1 cellular context compared by ENCODE assay signal in the genomic region with DNA sequence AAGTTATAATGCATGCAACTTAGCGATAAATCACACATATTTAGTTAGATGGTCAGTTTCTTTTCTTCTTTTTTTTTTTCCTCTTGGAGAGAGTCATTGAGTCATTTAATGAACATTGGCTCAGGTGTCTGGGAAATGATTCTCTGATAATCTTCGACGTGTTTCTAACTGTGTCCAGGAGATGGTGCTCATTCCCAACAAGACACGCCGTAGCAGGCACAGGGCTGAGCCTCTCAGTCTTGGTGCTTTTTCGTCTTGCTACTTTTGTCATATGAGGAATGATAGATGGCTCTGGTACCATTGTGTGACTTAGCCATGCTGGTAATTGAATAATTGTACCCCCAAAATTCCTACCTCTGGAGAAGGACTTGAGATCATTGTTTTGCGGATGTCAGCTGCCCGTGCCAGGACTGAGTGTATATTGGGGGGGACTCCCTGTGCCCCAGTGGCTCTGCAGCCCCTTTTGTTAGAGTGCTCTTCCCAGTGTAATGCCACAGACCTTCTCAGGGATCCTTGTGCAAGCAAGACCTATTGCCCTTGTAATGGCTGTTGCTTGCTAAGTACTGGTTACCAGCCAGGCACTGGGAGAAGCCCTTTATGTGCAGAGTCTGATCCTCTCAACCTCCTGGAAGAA.
TF ChIP-seq lines count a peak whose summit lies in the region.

No MANE protein-coding gene starts in this region.

TF ChIP-seq in HCT116, 20 proteins besides CTCF, POLR2A, EP300 and RAD21 (continued from another document):
- TF ChIP-seq, protein P1, sequence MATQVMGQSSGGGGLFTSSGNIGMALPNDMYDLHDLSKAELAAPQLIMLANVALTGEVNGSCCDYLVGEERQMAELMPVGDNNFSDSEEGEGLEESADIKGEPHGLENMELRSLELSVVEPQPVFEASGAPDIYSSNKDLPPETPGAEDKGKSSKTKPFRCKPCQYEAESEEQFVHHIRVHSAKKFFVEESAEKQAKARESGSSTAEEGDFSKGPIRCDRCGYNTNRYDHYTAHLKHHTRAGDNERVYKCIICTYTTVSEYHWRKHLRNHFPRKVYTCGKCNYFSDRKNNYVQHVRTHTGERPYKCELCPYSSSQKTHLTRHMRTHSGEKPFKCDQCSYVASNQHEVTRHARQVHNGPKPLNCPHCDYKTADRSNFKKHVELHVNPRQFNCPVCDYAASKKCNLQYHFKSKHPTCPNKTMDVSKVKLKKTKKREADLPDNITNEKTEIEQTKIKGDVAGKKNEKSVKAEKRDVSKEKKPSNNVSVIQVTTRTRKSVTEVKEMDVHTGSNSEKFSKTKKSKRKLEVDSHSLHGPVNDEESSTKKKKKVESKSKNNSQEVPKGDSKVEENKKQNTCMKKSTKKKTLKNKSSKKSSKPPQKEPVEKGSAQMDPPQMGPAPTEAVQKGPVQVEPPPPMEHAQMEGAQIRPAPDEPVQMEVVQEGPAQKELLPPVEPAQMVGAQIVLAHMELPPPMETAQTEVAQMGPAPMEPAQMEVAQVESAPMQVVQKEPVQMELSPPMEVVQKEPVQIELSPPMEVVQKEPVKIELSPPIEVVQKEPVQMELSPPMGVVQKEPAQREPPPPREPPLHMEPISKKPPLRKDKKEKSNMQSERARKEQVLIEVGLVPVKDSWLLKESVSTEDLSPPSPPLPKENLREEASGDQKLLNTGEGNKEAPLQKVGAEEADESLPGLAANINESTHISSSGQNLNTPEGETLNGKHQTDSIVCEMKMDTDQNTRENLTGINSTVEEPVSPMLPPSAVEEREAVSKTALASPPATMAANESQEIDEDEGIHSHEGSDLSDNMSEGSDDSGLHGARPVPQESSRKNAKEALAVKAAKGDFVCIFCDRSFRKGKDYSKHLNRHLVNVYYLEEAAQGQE (IDR thresholded peaks at IDR 0.05; ENCODE audit: low read depth) = no peak
- TF ChIP-seq EGR1 (IDR thresholded peaks at IDR 0.05; ENCODE audit: low read depth) (no peak), SIN3A (IDR thresholded peaks at IDR 0.05; ENCODE audit: low read depth) (no peak), POLR2AphosphoS5 (IDR thresholded peaks at IDR 0.05; ENCODE audit: low read depth, low read length) (no peak), YY1 (IDR thresholded peaks at IDR 0.05; ENCODE audit: extremely low read depth, insufficient replicate concordance, low read depth, low read length) (no peak), SRF (IDR thresholded peaks at IDR 0.05; ENCODE audit: low read depth) (no peak), FOSL1 (IDR thresholded peaks at IDR 0.05; ENCODE audit: low read depth) (no peak), ZFX (IDR thresholded peaks at IDR 0.05) (no peak)
- TF ChIP-seq, protein P2, sequence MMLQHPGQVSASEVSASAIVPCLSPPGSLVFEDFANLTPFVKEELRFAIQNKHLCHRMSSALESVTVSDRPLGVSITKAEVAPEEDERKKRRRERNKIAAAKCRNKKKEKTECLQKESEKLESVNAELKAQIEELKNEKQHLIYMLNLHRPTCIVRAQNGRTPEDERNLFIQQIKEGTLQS (IDR thresholded peaks at IDR 0.05) = no peak
